Comparison of ENCODE assay signal across 1 cellular context in genomic region chr12:29691146-29691854, GRCh38.
TF ChIP-seq lines count a peak whose summit lies in the region.

No MANE protein-coding gene starts in this region.

TF ChIP-seq in GM12878, 131 proteins besides CTCF, POLR2A, EP300 and RAD21 (continued from another document):
- no peak for TF ChIP-seq NKRF (conservative IDR thresholded peaks at IDR 0.05)
- no peak for TF ChIP-seq ZNF274 (IDR thresholded peaks at IDR 0.05; ENCODE audit: insufficient read depth, insufficient read length)
- TF ChIP-seq MTA2 (IDR thresholded peaks at IDR 0.05; ENCODE audit: low read depth): peak; percentile 37
- no peak for TF ChIP-seq ZNF622 (IDR thresholded peaks at IDR 0.05)
- peak; percentile 72 to 78; a peak in 2 of 4 replicates for TF ChIP-seq IKZF2 (IDR thresholded peaks at IDR 0.05)
- 0 out of 2 replicates have a peak, but pooled peaks have one; percentile 39 for TF ChIP-seq GATAD2B (conservative IDR thresholded peaks at IDR 0.05; ENCODE audit: low read depth)
- no peak for TF ChIP-seq PAX8 (IDR thresholded peaks at IDR 0.05)
- TF ChIP-seq PKNOX1 (IDR thresholded peaks at IDR 0.05): peak; percentile 68
- TF ChIP-seq NFIC (IDR thresholded peaks at IDR 0.05; ENCODE audit: low read depth, low read length): no peak
- TF ChIP-seq ZNF384 (IDR thresholded peaks at IDR 0.05; ENCODE audit: borderline replicate concordance, low read depth, low read length): peak; percentile 61; the same call in 1 of the 2 replicates
- TF ChIP-seq RELB (IDR thresholded peaks at IDR 0.05; ENCODE audit: low read depth): peak; percentile 34; the same call in 1 of the 2 replicates
- TF ChIP-seq HSF1 (IDR thresholded peaks at IDR 0.05; ENCODE audit: low read depth, low read length): no peak
- TF ChIP-seq CUX1 (IDR thresholded peaks at IDR 0.05; ENCODE audit: insufficient replicate concordance, low read depth, low read length): peak; percentile 11
- no peak for TF ChIP-seq HDAC2 (IDR thresholded peaks at IDR 0.05)
- TF ChIP-seq RBBP5 (conservative IDR thresholded peaks at IDR 0.05): no peak
- TF ChIP-seq NFXL1 (IDR thresholded peaks at IDR 0.05; ENCODE audit: borderline replicate concordance): no peak
- TF ChIP-seq RUNX3 (IDR thresholded peaks at IDR 0.05; ENCODE audit: low read length): no peak
- 0 out of 2 replicates have a peak, but pooled peaks have one; percentile 9 for TF ChIP-seq TCF12 (IDR thresholded peaks at IDR 0.05; ENCODE audit: low read depth, low read length)
- no peak for TF ChIP-seq PAX5 (IDR thresholded peaks at IDR 0.05; ENCODE audit: borderline replicate concordance, low read depth, low read length)
- no peak for TF ChIP-seq BACH1 (IDR thresholded peaks at IDR 0.05; ENCODE audit: borderline replicate concordance)
- no peak for TF ChIP-seq WRNIP1 (IDR thresholded peaks at IDR 0.05; ENCODE audit: borderline replicate concordance, low read depth, low read length)
- no peak for TF ChIP-seq CBX5 (IDR thresholded peaks at IDR 0.05; ENCODE audit: low read depth)
- 0 out of 2 replicates have a peak, but pooled peaks have one; percentile 37 for TF ChIP-seq DPF2 (IDR thresholded peaks at IDR 0.05)
- peak; percentile 42; the same call in 1 of the 2 replicates for TF ChIP-seq NBN (IDR thresholded peaks at IDR 0.05)
- no peak for TF ChIP-seq NR2C2 (IDR thresholded peaks at IDR 0.05; ENCODE audit: borderline replicate concordance, control insufficient read depth, insufficient read length, low read depth)
- no peak for TF ChIP-seq GABPA (IDR thresholded peaks at IDR 0.05; ENCODE audit: low read depth)
- TF ChIP-seq IKZF1 (conservative IDR thresholded peaks at IDR 0.05): peak; percentile 79
- TF ChIP-seq HDGF (IDR thresholded peaks at IDR 0.05): no peak
- TF ChIP-seq BCL11A (IDR thresholded peaks at IDR 0.05; ENCODE audit: low read depth, low read length): 0 out of 2 replicates have a peak, but pooled peaks have one; percentile 56
- TF ChIP-seq SKIL (IDR thresholded peaks at IDR 0.05; ENCODE audit: low read depth, poor library complexity, severe bottlenecking): peak; percentile 25
- peak; percentile 35 for TF ChIP-seq SMAD1 (IDR thresholded peaks at IDR 0.05; ENCODE audit: low read depth, partially characterized antibody)
TF ChIP-seq in GM12878: peak in this region for 15.
